In genomic region chr17:58082870-58083490, GRCh38 we compare ENCODE assay signal across 8 cellular contexts. TPM values are rescaled to one million over a fixed set of nuclear protein-coding genes. Genes with fewer than 3 reads are reported as not detected.
DNase-seq lines count a peak whose midpoint lies in the region; ATAC-seq and TF ChIP-seq lines count a peak whose summit lies in the region.

Gene DYNLL2, plus strand, starts transcription at chr17:58083419. Its CDS starts 3,672 bp downstream, at chr17:58087091.

- TF ChIP-seq CTCF in SU-DHL-6 (IDR thresholded peaks at IDR 0.05; ENCODE audit: insufficient read depth, low read length, poor library complexity, severe bottlenecking) = no peak
- no peak for TF ChIP-seq CTCF in ovary (IDR thresholded peaks at IDR 0.05)

- H2AFZ ChIP-seq in SU-DHL-6 (ENCODE audit: low read depth, low read length, severe bottlenecking) = peak within 1 kb of the TSS; percentile 96

- DNase-seq in GM04504 (ENCODE audit: low read depth) = peak; percentile 76
- DNase-seq in NCI-H1105 (lab: John Stamatoyannopoulos, UW) = peak; percentile 85
- DNase-seq in activated naive CD8-positive, alpha-beta T cell treated with anti-CD3 and anti-CD28 coated beads, Interleukin-2, amount 10 ng/mL, durations not matched to agents 7 days and 5 days = peak; percentile 86
- peak; percentile 98 for DNase-seq in Right ventricle myocardium inferior (ENCODE audit: missing footprints)
- DNase-seq in ovary = peak; percentile 91 to 94 (median 93)

- peaks cover 32% of the 10 kb centered on the region for H3K4me1 Mint-ChIP-seq in activated naive CD8-positive, alpha-beta T cell treated with anti-CD3 and anti-CD28 coated beads, Interleukin-2, amount 10 ng/mL, durations not matched to agents 7 days and 5 days

- peak within 1 kb of the TSS; percentile 78 for H3K9ac ChIP-seq in SU-DHL-6 (ENCODE audit: low read length)

- H3K4me3 Mint-ChIP-seq in activated naive CD8-positive, alpha-beta T cell treated with anti-CD3 and anti-CD28 coated beads, Interleukin-2, amount 10 ng/mL, durations not matched to agents 7 days and 5 days = peak within 1 kb of the TSS; percentile 86

- ATAC-seq in HG02588 (IDR thresholded peaks at IDR 0.05; ENCODE audit: unreplicated experiment) (peak; percentile 71), Right ventricle myocardium inferior (peak; percentile 94)
- ATAC-seq in activated naive CD8-positive, alpha-beta T cell treated with anti-CD3 and anti-CD28 coated beads, Interleukin-2, amount 10 ng/mL, durations not matched to agents 7 days and 5 days (ENCODE audit: low read depth) = peak; percentile 79

- WGBS in ovary, 3 donors = 1 to 3% (median 1%) methylated on average over 15 to 45 of the region's 45 CpGs
- 1% methylated on average over 45 of the region's 45 CpGs for WGBS in thymus

- H3K4me3 ChIP-seq in SU-DHL-6 (ENCODE audit: insufficient read depth, low read length, poor library complexity, severe bottlenecking) (peak within 1 kb of the TSS; percentile 82), ovary (peak within 1 kb of the TSS; percentile 99), thymus (ENCODE audit: low read length) (peak within 1 kb of the TSS; percentile 93)

- H3K27me3 Mint-ChIP-seq in activated naive CD8-positive, alpha-beta T cell treated with anti-CD3 and anti-CD28 coated beads, Interleukin-2, amount 10 ng/mL, durations not matched to agents 7 days and 5 days = peaks cover 26% of the 10 kb centered on the region

- H4K20me1 ChIP-seq in SU-DHL-6 (ENCODE audit: low read depth, low read length) = peaks cover 21% of the 10 kb centered on the region

- peak within 1 kb of the TSS; percentile 66 for H3K4me2 ChIP-seq in SU-DHL-6 (ENCODE audit: low read depth, low read length, poor library complexity, severe bottlenecking)

- H3K9me2 ChIP-seq in SU-DHL-6 (replicated peaks; ENCODE audit: insufficient read depth, low read length) = no peaks in the 10 kb centered on the region

- peaks cover 43% of the 10 kb centered on the region for H3K79me2 ChIP-seq in SU-DHL-6 (ENCODE audit: insufficient read depth, low read length)

- intact Hi-C loops in Right ventricle myocardium inferior (cut with DNase I) (loop anchor here (1.0 kb wide), 1 partner anchor 76 kb away; the partner anchor contains the start of gene SRSF1), ovary (cut with DNase I) (loop anchor here in 1 of 4 donors (2.0 kb wide), 1 partner anchor 76 kb away; the partner anchor contains the start of gene SRSF1)

- peaks cover 7% of the 10 kb centered on the region for H3K36me3 Mint-ChIP-seq in activated naive CD8-positive, alpha-beta T cell treated with anti-CD3 and anti-CD28 coated beads, Interleukin-2, amount 10 ng/mL, durations not matched to agents 7 days and 5 days

- 0 out of 2 replicates have a peak, but pooled peaks cover 7% of the 10 kb centered on the region for H3F3A ChIP-seq in SU-DHL-6 (ENCODE audit: insufficient read depth)

- no peaks in the 10 kb centered on the region for H3K9me3 Mint-ChIP-seq in activated naive CD8-positive, alpha-beta T cell treated with anti-CD3 and anti-CD28 coated beads, Interleukin-2, amount 10 ng/mL, durations not matched to agents 7 days and 5 days

- no peak for TF ChIP-seq POLR2A in ovary (IDR thresholded peaks at IDR 0.05)

- H3K4me1 ChIP-seq in ovary (ENCODE audit: insufficient read depth) (peaks cover 11% of the 10 kb centered on the region), thymus (ENCODE audit: control insufficient read depth, insufficient read depth, low read length) (peaks cover 17% of the 10 kb centered on the region)

- POLR2A ChIA-PET in activated naive CD8-positive, alpha-beta T cell treated with anti-CD3 and anti-CD28 coated beads, Interleukin-2, amount 10 ng/mL, durations not matched to agents 7 days and 5 days (lab: Charles Lee) = interaction anchor here (0.8 to 2.5 kb wide), 9 partner anchors 71 to 998 kb away, joined by 3 to 20 read pairs (median 4); partner anchors contain the start of genes AKAP1, MRPS23, SRSF1 and SUPT4H1

- TF ChIP-seq EP300 in ovary (IDR thresholded peaks at IDR 0.05) = no peak

- no peaks in the 10 kb centered on the region for H3K36me3 ChIP-seq in SU-DHL-6 (ENCODE audit: low read length)
- H3K36me3 ChIP-seq in ovary = no peaks in the 10 kb centered on the region
- H3K36me3 ChIP-seq in thymus (ENCODE audit: control insufficient read depth, insufficient read depth) = peaks cover 12% of the 10 kb centered on the region

- H3K27ac ChIP-seq in SU-DHL-6 (ENCODE audit: low read depth, low read length) (peak within 1 kb of the TSS; percentile 17), ovary (peak within 1 kb of the TSS; percentile 74 to 84), thymus (ENCODE audit: low read depth) (peak within 1 kb of the TSS; percentile 86)

- no peaks in the 10 kb centered on the region for H3K27me3 ChIP-seq in SU-DHL-6 (ENCODE audit: low read length)
- no peaks in the 10 kb centered on the region for H3K27me3 ChIP-seq in ovary
- no peaks in the 10 kb centered on the region for H3K27me3 ChIP-seq in thymus (ENCODE audit: control insufficient read depth, insufficient read depth)

- H3K9me3 ChIP-seq in SU-DHL-6 (ENCODE audit: insufficient read depth, low read length) = no peaks in the 10 kb centered on the region
- H3K9me3 ChIP-seq in ovary = no peaks in the 10 kb centered on the region
- no peaks in the 10 kb centered on the region for H3K9me3 ChIP-seq in thymus (ENCODE audit: control insufficient read depth)

- H3K27ac Mint-ChIP-seq in activated naive CD8-positive, alpha-beta T cell treated with anti-CD3 and anti-CD28 coated beads, Interleukin-2, amount 10 ng/mL, durations not matched to agents 7 days and 5 days = peak within 1 kb of the TSS; percentile 83

RNA-seq across cellular contexts. Expression of gene DYNLL2, which starts in this region (rescaled TPM):
- total RNA-seq in activated naive CD8-positive, alpha-beta T cell treated with anti-CD3 and anti-CD28 coated beads, Interleukin-2, amount 10 ng/mL, durations not matched to agents 7 days and 5 days = 10 to 100 TPM; 29.5 to 31.3 TPM
- total RNA-seq in Right ventricle myocardium inferior = 81.4 TPM
- 10 to 100 TPM; 11.0 to 42.5 (median 34.1) TPM for total RNA-seq in ovary
- 10 to 100 TPM; 18.4 to 51.1 TPM for polyA plus RNA-seq in ovary
- polyA plus RNA-seq in thymus = 23.2 TPM

Comparison
In these comparisons a context has a peak if more than half of its experiments do, and no peak if none do; other contexts are left out.
1. Peak in every context shown above with its lines: DNase-seq, ATAC-seq, H3K4me3 ChIP-seq and H3K27ac ChIP-seq.
2. H3K27ac ChIP-seq: peak in every context shown above with its lines; median percentile 86 in thymus; 79 in ovary; 17 in SU-DHL-6.